In genomic region chr1:205430631-205431305, GRCh38 we compare ENCODE assay signal across 8 cellular contexts. TPM values are rescaled to one million over a fixed set of nuclear protein-coding genes. Genes with fewer than 3 reads are reported as not detected.
DNase-seq lines count a peak whose midpoint lies in the region; ATAC-seq and TF ChIP-seq lines count a peak whose summit lies in the region.

No MANE protein-coding gene starts in this region.

- DNase-seq in A172 (ENCODE audit: low spot score) (peak; percentile 50), GM23248 (peak; percentile 58), amygdala (lab: John Stamatoyannopoulos, UW) (peak in 46 of 56 donors; percentile 18 to 81 (median 50)), hepatic stellate cell (ENCODE audit: low spot score) (peak; percentile 49), NCI-H69 (lab: John Stamatoyannopoulos, UW) (no peak)

- H3K9me3 ChIP-seq in GM23248 (ENCODE audit: low read depth) (no peaks in the 10 kb centered on the region), SU-DHL-6 (ENCODE audit: insufficient read depth, low read length) (no peaks in the 10 kb centered on the region)

- TF ChIP-seq CTCF in SU-DHL-6 (IDR thresholded peaks at IDR 0.05; ENCODE audit: insufficient read depth, low read length, poor library complexity, severe bottlenecking), result peak; percentile 48

- H3K79me2 ChIP-seq in GM23248 (ENCODE audit: insufficient read depth), result no peaks in the 10 kb centered on the region
- no peaks in the 10 kb centered on the region for H3K79me2 ChIP-seq in SU-DHL-6 (ENCODE audit: insufficient read depth, low read length)

- H3K9me2 ChIP-seq in GM23248 (ENCODE audit: insufficient read depth) (no peaks in the 10 kb centered on the region), SU-DHL-6 (replicated peaks; ENCODE audit: insufficient read depth, low read length) (no peaks in the 10 kb centered on the region)

- H3K4me1 ChIP-seq in GM23248 (ENCODE audit: insufficient read depth) (no peaks in the 10 kb centered on the region), rectal smooth muscle tissue (ENCODE audit: control insufficient read depth, insufficient read depth, low read length) (peaks cover 3% of the 10 kb centered on the region)

- H2AFZ ChIP-seq in GM23248 (peak overlapping the region; percentile 92), SU-DHL-6 (ENCODE audit: low read depth, low read length, severe bottlenecking) (peak overlapping the region; percentile 29)

- H3K4me3 ChIP-seq in GM23248 (peak overlapping the region; percentile 81), SU-DHL-6 (ENCODE audit: insufficient read depth, low read length, poor library complexity, severe bottlenecking) (no peak overlapping the region), rectal smooth muscle tissue (ENCODE audit: low read length) (peak overlapping the region; percentile 69)

- WGBS in GM23248 (ENCODE audit: low coverage in 1 of 2, low lambda C conversion rate in 2 of 2, missing lambda C conversion rate in 2 of 2), 2 experiments, result 4 to 5% methylated on average over 32 to 36 of the region's 36 CpGs

- H3K9ac ChIP-seq in GM23248 (peak overlapping the region; percentile 24), SU-DHL-6 (ENCODE audit: low read length) (peak overlapping the region; percentile 8; the same call in 1 of the 2 replicates), rectal smooth muscle tissue (ENCODE audit: low read length) (no peak overlapping the region)

- ATAC-seq in HG03354 (IDR thresholded peaks at IDR 0.05; ENCODE audit: poor library complexity, severe bottlenecking, unreplicated experiment), result no peak

- H3K36me3 ChIP-seq in GM23248 (ENCODE audit: low read depth) (no peaks in the 10 kb centered on the region), SU-DHL-6 (ENCODE audit: low read length) (no peaks in the 10 kb centered on the region), rectal smooth muscle tissue (ENCODE audit: control insufficient read depth, insufficient read depth, low read length) (no peaks in the 10 kb centered on the region)

- H3K27ac ChIP-seq in GM23248, result no peak overlapping the region
- H3K27ac ChIP-seq in SU-DHL-6 (ENCODE audit: low read depth, low read length), result no peak overlapping the region
- no peak overlapping the region for H3K27ac ChIP-seq in rectal smooth muscle tissue (ENCODE audit: low read depth, low read length)

- H3K27me3 ChIP-seq in GM23248 (replicated peaks; ENCODE audit: insufficient read depth) (peaks cover 40% of the 10 kb centered on the region), SU-DHL-6 (ENCODE audit: low read length) (no peaks in the 10 kb centered on the region), rectal smooth muscle tissue (ENCODE audit: control insufficient read depth, insufficient read depth, low read length) (peaks cover 2% of the 10 kb centered on the region)

- peak overlapping the region; percentile 92 for H3K4me2 ChIP-seq in GM23248 (ENCODE audit: unreplicated experiment)
- peak overlapping the region; percentile 35 for H3K4me2 ChIP-seq in SU-DHL-6 (ENCODE audit: low read depth, low read length, poor library complexity, severe bottlenecking)

- in situ Hi-C loops in GM23248 (cut with MboI), result no loop called here

- no peaks in the 10 kb centered on the region for H3F3A ChIP-seq in GM23248 (ENCODE audit: insufficient read depth)
- no peaks in the 10 kb centered on the region for H3F3A ChIP-seq in SU-DHL-6 (ENCODE audit: insufficient read depth)

- H4K20me1 ChIP-seq in GM23248 (ENCODE audit: insufficient read depth) (no peaks in the 10 kb centered on the region), SU-DHL-6 (ENCODE audit: low read depth, low read length) (no peaks in the 10 kb centered on the region)

RNA-seq across cellular contexts. Expression of gene LEMD1, which starts 8.9 kb away (rescaled TPM):
- total RNA-seq in A172 (2014; rRNA removed; shearing (Covaris generic)), result 0.36 and 0.60 TPM in 2 replicates
- total RNA-seq in GM23248 (2014; rRNA removed; shearing (Covaris generic)), result not detected in 2 replicates
- not detected in 2 replicates for polyA plus RNA-seq in GM23248 (2016; fragmentation: Nextera tagmentation; extraction: Ambion mirVana)

RNA-seq across cellular contexts. Expression of gene BLACAT1, which starts 25.1 kb away (rescaled TPM):
- 0.28 and 1.4 TPM in 2 replicates for total RNA-seq in A172 (2014; rRNA removed; shearing (Covaris generic))
- not detected in 2 replicates for total RNA-seq in GM23248 (2014; rRNA removed; shearing (Covaris generic))
- polyA plus RNA-seq in GM23248 (2016; fragmentation: Nextera tagmentation; extraction: Ambion mirVana), result not detected in 2 replicates
